Comparison of ENCODE assay signal across 19 cellular contexts in the genomic region with DNA sequence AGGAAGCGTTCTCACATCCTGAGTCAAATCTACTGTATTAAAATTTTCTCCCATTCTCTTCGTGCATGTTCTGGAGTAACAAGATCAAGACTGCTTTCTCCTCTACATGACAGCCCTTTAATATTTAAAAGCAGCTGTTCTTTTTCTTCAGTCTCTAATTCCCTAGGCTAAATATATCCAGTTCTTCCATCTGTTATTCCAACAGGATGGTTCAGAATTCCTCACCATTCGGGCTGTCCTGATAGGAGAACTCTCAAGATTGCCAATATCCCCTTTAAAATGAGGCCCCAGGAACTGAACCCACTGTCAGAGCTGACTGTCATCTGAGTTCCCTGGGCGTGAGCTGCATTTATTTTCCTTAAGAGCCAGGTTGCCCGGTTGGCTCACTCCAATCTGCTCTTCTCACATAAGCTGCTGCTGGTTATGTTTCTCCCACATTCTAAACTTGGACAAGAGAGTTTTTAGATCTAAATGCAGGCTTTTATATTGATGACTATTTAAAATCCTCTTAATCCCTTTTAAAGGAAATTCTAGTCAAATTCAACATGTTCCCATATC.
"Had no signal": no experiment of that assay in that cellular context is flagged by ENCODE, and none has a peak within 500 bp of the region (broad histone marks: within the 10 kb centered on the region; RNA-seq: fewer than 3 reads in every experiment).

No MANE protein-coding gene starts in this region.

- H3K4me3 ChIP-seq: esophagus squamous epithelium, gastroesophageal sphincter, heart left ventricle, neural progenitor cell, ovary, right atrium auricular region, smooth muscle cell, thoracic aorta, transverse colon had no signal

- H3K27ac ChIP-seq: esophagus squamous epithelium, gastroesophageal sphincter, heart left ventricle, neural progenitor cell, ovary, right atrium auricular region, thoracic aorta, transverse colon had no signal

- H3K4me2 ChIP-seq: neural progenitor cell, smooth muscle cell had no signal

- H2AFZ ChIP-seq: neural progenitor cell had no signal

- H3K9ac ChIP-seq: neural progenitor cell had no signal

- H3K9me3 ChIP-seq: esophagus squamous epithelium, gastroesophageal sphincter, right atrium auricular region, thoracic aorta, transverse colon had no signal

- DNase-seq: cerebellar nuclear complex; esophagus squamous epithelium; foreskin fibroblast; heart left ventricle; hypothalamus; kidney glomerular epithelial cell; mesendoderm; natural killer cell; nucleus accumbens; ovary; stimulated activated CD4-positive, alpha-beta T cell treated with anti-CD3 and anti-CD28 coated beads, Interleukin-2, amount 100 ng/mL, for 48 hours; stimulated activated CD8-positive, alpha-beta memory T cell treated with anti-CD3 and anti-CD28 coated beads, Interleukin-4, amount 100 ng/mL, for 48 hours; transverse colon had no signal

- H3K4me1 ChIP-seq: esophagus squamous epithelium, gastroesophageal sphincter, transverse colon had no signal

- H3K36me3 ChIP-seq: esophagus squamous epithelium, gastroesophageal sphincter, heart left ventricle, neural progenitor cell, ovary, right atrium auricular region, thoracic aorta, transverse colon had no signal

- H3K27me3 ChIP-seq: esophagus squamous epithelium, gastroesophageal sphincter, heart left ventricle, ovary, right atrium auricular region, transverse colon had no signal

- ATAC-seq: gastroesophageal sphincter; heart left ventricle; natural killer cell; stimulated activated memory B cell treated with anti-CD40 and anti-IgM and Interleukin-4, amounts not matched to agents 10 μg/mL and 1 μg/mL and 100 μg/mL, for 72 hours had no signal
